In the genomic region with DNA sequence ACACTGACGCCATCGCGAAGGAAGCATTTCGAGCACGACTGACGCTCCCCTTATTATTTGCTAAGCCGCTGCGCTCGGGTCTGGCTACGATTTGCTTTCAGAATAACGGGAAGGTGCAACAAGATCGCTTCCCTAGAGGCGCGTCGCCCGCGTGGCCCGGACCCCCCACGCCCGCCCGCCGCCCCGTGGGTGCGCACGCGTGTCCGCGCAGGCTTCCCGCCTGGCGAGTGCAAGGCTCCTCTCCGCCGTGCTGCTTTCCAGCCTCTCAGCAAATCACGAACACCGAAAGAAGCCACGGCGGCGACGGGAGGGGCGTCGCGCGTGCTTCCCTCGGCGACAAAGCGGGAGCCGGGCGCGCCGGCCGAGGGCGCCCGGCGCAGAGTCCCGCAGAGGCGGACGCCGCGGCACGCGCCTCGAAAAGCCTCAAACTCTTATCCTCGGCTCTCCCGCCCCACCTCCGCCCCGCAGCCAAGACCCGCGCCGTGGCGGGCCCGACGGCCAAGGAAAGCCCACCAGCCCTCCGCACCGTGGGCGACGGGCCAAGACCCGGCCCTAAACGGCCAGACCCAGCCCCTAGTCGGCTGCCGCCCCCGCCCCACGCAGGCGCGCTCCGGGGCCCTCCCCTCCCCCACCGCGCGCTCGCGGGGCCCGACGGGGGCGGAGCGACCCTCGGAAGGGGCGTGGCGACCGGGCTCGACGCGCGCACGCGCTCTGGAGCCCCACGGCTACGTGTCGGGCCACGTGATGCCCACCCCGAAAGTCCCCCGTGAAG, we compare ENCODE assay signal across 1 cellular context.
TF ChIP-seq lines count a peak whose summit lies in the region.

No MANE protein-coding gene starts in this region.

TF ChIP-seq in K562, 482 proteins besides CTCF, POLR2A, EP300 and RAD21 (continued from another document and continues in another):
- no peak for TF ChIP-seq PBX2 (CRISPR knock-in tag; IDR thresholded peaks at IDR 0.05; ENCODE audit: low read depth)
- TF ChIP-seq PBX2 (tag; conservative IDR thresholded peaks at IDR 0.05; ENCODE audit: low read depth): no peak
- TF ChIP-seq ZZZ3 (IDR thresholded peaks at IDR 0.05): no peak
- no peak for TF ChIP-seq BRD9 (IDR thresholded peaks at IDR 0.05; ENCODE audit: low read depth, partially characterized antibody)
- TF ChIP-seq ZNF395 (CRISPR knock-in tag; IDR thresholded peaks at IDR 0.05): peak; percentile 36; the same call in 1 of the 2 replicates
- peak; percentile 20; the same call in 1 of the 2 replicates for TF ChIP-seq ILF3 (IDR thresholded peaks at IDR 0.05; ENCODE audit: borderline replicate concordance)
- TF ChIP-seq, protein P1, sequence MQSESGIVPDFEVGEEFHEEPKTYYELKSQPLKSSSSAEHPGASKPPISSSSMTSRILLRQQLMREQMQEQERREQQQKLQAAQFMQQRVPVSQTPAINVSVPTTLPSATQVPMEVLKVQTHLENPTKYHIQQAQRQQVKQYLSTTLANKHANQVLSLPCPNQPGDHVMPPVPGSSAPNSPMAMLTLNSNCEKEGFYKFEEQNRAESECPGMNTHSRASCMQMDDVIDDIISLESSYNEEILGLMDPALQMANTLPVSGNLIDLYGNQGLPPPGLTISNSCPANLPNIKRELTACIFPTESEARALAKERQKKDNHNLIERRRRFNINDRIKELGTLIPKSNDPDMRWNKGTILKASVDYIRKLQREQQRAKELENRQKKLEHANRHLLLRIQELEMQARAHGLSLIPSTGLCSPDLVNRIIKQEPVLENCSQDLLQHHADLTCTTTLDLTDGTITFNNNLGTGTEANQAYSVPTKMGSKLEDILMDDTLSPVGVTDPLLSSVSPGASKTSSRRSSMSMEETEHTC (IDR thresholded peaks at IDR 0.05): peak; percentile 74; the same call in 1 of the 2 replicates
- TF ChIP-seq ZBTB9 (CRISPR knock-in tag; IDR thresholded peaks at IDR 0.05): peak; percentile 91
- peak; percentile 61; the same call in 1 of the 2 replicates for TF ChIP-seq ZNF583 (CRISPR knock-in tag; IDR thresholded peaks at IDR 0.05)
- TF ChIP-seq CBFA2T2 (conservative IDR thresholded peaks at IDR 0.05): peak; percentile 53
- TF ChIP-seq ERF (CRISPR knock-in tag; IDR thresholded peaks at IDR 0.05): peak; percentile 89; the same call in 1 of the 2 replicates
- TF ChIP-seq CBFA2T3 (IDR thresholded peaks at IDR 0.05): no peak
- 0 out of 2 replicates have a peak, but pooled peaks have one; percentile 53 for TF ChIP-seq ZNF695 (CRISPR knock-in tag; IDR thresholded peaks at IDR 0.05)
- TF ChIP-seq ELF2 (CRISPR knock-in tag; IDR thresholded peaks at IDR 0.05): no peak; the same call in 1 of the 2 replicates
- no peak for TF ChIP-seq KAT7 (CRISPR knock-in tag; IDR thresholded peaks at IDR 0.05; ENCODE audit: borderline replicate concordance)
- TF ChIP-seq ZNF431 (CRISPR knock-in tag; IDR thresholded peaks at IDR 0.05): peak; percentile 51
- no peak for TF ChIP-seq ZNF133 (CRISPR knock-in tag; IDR thresholded peaks at IDR 0.05)
- peak; percentile 87 for TF ChIP-seq TFE3 (CRISPR knock-in tag; IDR thresholded peaks at IDR 0.05)
- no peak for TF ChIP-seq IFI16 (CRISPR knock-in tag; IDR thresholded peaks at IDR 0.05)
- peak; percentile 50; the same call in 1 of the 2 replicates for TF ChIP-seq FOXK1 (CRISPR knock-in tag; IDR thresholded peaks at IDR 0.05; ENCODE audit: borderline replicate concordance)
- peak; percentile 84 for TF ChIP-seq RBM22 (IDR thresholded peaks at IDR 0.05; ENCODE audit: low read depth, low read length, poor library complexity, severe bottlenecking)
- peak; percentile 29; the same call in 1 of the 2 replicates for TF ChIP-seq FOXP1 (CRISPR knock-in tag; IDR thresholded peaks at IDR 0.05)
- no peak for TF ChIP-seq THRAP3 (IDR thresholded peaks at IDR 0.05; ENCODE audit: borderline replicate concordance)
- peak; percentile 47 for TF ChIP-seq PRPF4 (IDR thresholded peaks at IDR 0.05; ENCODE audit: insufficient read depth, low read depth, low read length, poor library complexity, severe bottlenecking)
- TF ChIP-seq MAFG (tag; conservative IDR thresholded peaks at IDR 0.05): no peak
- no peak for TF ChIP-seq AFF1 (IDR thresholded peaks at IDR 0.05; ENCODE audit: low read depth in 1 of 2, partially characterized antibody in 2 of 2)
- TF ChIP-seq ZNF57 (CRISPR knock-in tag; IDR thresholded peaks at IDR 0.05): no peak
- TF ChIP-seq ZNF561 (CRISPR knock-in tag; conservative IDR thresholded peaks at IDR 0.05): 0 out of 2 replicates have a peak, but pooled peaks have one; percentile 33
- TF ChIP-seq MEF2D (tag; conservative IDR thresholded peaks at IDR 0.05; ENCODE audit: low read depth): no peak
- TF ChIP-seq, protein P2, sequence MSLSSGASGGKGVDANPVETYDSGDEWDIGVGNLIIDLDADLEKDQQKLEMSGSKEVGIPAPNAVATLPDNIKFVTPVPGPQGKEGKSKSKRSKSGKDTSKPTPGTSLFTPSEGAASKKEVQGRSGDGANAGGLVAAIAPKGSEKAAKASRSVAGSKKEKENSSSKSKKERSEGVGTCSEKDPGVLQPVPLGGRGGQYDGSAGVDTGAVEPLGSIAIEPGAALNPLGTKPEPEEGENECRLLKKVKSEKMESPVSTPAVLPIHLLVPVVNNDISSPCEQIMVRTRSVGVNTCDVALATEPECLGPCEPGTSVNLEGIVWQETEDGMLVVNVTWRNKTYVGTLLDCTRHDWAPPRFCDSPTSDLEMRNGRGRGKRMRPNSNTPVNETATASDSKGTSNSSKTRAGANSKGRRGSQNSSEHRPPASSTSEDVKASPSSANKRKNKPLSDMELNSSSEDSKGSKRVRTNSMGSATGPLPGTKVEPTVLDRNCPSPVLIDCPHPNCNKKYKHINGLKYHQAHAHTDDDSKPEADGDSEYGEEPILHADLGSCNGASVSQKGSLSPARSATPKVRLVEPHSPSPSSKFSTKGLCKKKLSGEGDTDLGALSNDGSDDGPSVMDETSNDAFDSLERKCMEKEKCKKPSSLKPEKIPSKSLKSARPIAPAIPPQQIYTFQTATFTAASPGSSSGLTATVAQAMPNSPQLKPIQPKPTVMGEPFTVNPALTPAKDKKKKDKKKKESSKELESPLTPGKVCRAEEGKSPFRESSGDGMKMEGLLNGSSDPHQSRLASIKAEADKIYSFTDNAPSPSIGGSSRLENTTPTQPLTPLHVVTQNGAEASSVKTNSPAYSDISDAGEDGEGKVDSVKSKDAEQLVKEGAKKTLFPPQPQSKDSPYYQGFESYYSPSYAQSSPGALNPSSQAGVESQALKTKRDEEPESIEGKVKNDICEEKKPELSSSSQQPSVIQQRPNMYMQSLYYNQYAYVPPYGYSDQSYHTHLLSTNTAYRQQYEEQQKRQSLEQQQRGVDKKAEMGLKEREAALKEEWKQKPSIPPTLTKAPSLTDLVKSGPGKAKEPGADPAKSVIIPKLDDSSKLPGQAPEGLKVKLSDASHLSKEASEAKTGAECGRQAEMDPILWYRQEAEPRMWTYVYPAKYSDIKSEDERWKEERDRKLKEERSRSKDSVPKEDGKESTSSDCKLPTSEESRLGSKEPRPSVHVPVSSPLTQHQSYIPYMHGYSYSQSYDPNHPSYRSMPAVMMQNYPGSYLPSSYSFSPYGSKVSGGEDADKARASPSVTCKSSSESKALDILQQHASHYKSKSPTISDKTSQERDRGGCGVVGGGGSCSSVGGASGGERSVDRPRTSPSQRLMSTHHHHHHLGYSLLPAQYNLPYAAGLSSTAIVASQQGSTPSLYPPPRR (CRISPR knock-in tag; IDR thresholded peaks at IDR 0.05; ENCODE audit: borderline replicate concordance): peak; percentile 40; the same call in 1 of the 2 replicates
- no peak for TF ChIP-seq PURB (CRISPR knock-in tag; IDR thresholded peaks at IDR 0.05; ENCODE audit: low read depth)
- TF ChIP-seq ZBED1 (IDR thresholded peaks at IDR 0.05): 0 out of 2 replicates have a peak, but pooled peaks have one; percentile 44
- TF ChIP-seq ZNF639 (CRISPR knock-in tag; conservative IDR thresholded peaks at IDR 0.05 in 1 of 2, IDR thresholded peaks at IDR 0.05 in 1 of 2): peak in 1 of 2 experiments; percentile 90; a peak in 2 of 4 replicates
- TF ChIP-seq SMAD3 (CRISPR knock-in tag; conservative IDR thresholded peaks at IDR 0.05): 0 out of 2 replicates have a peak, but pooled peaks have one; percentile 17
- TF ChIP-seq ZBTB1 (CRISPR knock-in tag; IDR thresholded peaks at IDR 0.05; ENCODE audit: borderline replicate concordance, low read depth): peak; percentile 79; the same call in 1 of the 2 replicates
- TF ChIP-seq EWSR1 (IDR thresholded peaks at IDR 0.05; ENCODE audit: borderline replicate concordance, low read depth, partially characterized antibody): no peak
- peak; percentile 12; the same call in 1 of the 2 replicates for TF ChIP-seq ZNF124 (CRISPR knock-in tag; IDR thresholded peaks at IDR 0.05)
